ENCODE assay signal across 10 cellular contexts in genomic region chr16:88063201-88063773, GRCh38.
DNase-seq lines count a peak whose midpoint lies in the region; ATAC-seq and TF ChIP-seq lines count a peak whose summit lies in the region.
"Had no signal": no experiment of that assay in that cellular context is flagged by ENCODE, and none has a peak within 500 bp of the region (broad histone marks: within the 10 kb centered on the region; RNA-seq: fewer than 3 reads in every experiment).

No MANE protein-coding gene starts in this region.

- H3K9me3 ChIP-seq in left ventricle myocardium inferior (replicated peaks) (no peaks in the 10 kb centered on the region), gastrocnemius medialis (no peaks in the 10 kb centered on the region)

- no peak for TF ChIP-seq POLR2A in gastrocnemius medialis (IDR thresholded peaks at IDR 0.05)

- peaks cover 26% of the 10 kb centered on the region for H3K36me3 ChIP-seq in left ventricle myocardium inferior
- no peaks in the 10 kb centered on the region for H3K36me3 ChIP-seq in gastrocnemius medialis

- H3K27me3 ChIP-seq in left ventricle myocardium inferior (ENCODE audit: low read depth) (no peaks in the 10 kb centered on the region), gastrocnemius medialis (no peaks in the 10 kb centered on the region)

- H3K27ac ChIP-seq in left ventricle myocardium inferior (replicated peaks) (peak overlapping the region; percentile 73), gastrocnemius medialis (no peak overlapping the region)

- H3K4me1 ChIP-seq in left ventricle myocardium inferior, result peaks cover 22% of the 10 kb centered on the region
- H3K4me1 ChIP-seq in gastrocnemius medialis, result peaks cover 7 to 16% of the 10 kb centered on the region in 2 donors

- in situ Hi-C loops in astrocyte of the cerebellum (cut with HindIII; ENCODE audit: low sequenced_read_pairs) (no loop called here), gastrocnemius medialis (cut with MboI; ENCODE audit: low sequenced_read_pairs in 4 of 4) (no loop called here)

- H3K4me3 ChIP-seq in astrocyte of the cerebellum (ENCODE audit: low read depth, low read length), result no peak overlapping the region
- no peak overlapping the region for H3K4me3 ChIP-seq in left ventricle myocardium inferior
- no peak overlapping the region for H3K4me3 ChIP-seq in gastrocnemius medialis

- peak; percentile 29 to 42 for ATAC-seq in gastrocnemius medialis
- no peak for ATAC-seq in GM21786 (IDR thresholded peaks at IDR 0.05; ENCODE audit: unreplicated experiment)

- peak; percentile 51 for TF ChIP-seq CTCF in astrocyte of the cerebellum (IDR thresholded peaks at IDR 0.05; ENCODE audit: low read depth, low read length, missing control alignments)
- TF ChIP-seq CTCF in left ventricle myocardium inferior (IDR thresholded peaks at IDR 0.05; ENCODE audit: borderline replicate concordance), result peak; percentile 46
- TF ChIP-seq CTCF in gastrocnemius medialis (IDR thresholded peaks at IDR 0.05 in 4 of 5, conservative IDR thresholded peaks at IDR 0.05 in 1 of 5), result no peak

- DNase-seq in EH (ENCODE audit: low read depth) (peak; percentile 92), astrocyte of the cerebellum (ENCODE audit: low read depth) (no peak), left ventricle myocardium inferior (peak; percentile 44), gastrocnemius medialis (no peak), HUDEP-2 (lab: John Stamatoyannopoulos, UW; ENCODE audit: unreplicated experiment in 76 of 76) (no peak), NCI-H526 treated with DMSO at 0.1 percent for 48 hours (lab: John Stamatoyannopoulos, UW) (no peak)
- no peak for DNase-seq in activated CD4-positive, alpha-beta T cell treated with anti-CD3 and anti-CD28 coated beads for 1 hour
- DNase-seq: DMS53, NCI-H1048 had no signal

- intact Hi-C loops in left ventricle myocardium inferior (cut with micrococcal nuclease) (no loop called here), gastrocnemius medialis (cut with DNase I; ENCODE audit: low total_unique reads) (no loop called here)

Comparison
In these comparisons a context has a peak if more than half of its experiments do, and no peak if none do; other contexts are left out.
1. DNase-seq: peak in EH (single experiment) and left ventricle myocardium inferior (single experiment); none in astrocyte of the cerebellum (single experiment), gastrocnemius medialis (0 of 2), HUDEP-2 (0 of 76), NCI-H526 treated with DMSO at 0.1 percent for 48 hours (single experiment) and activated CD4-positive, alpha-beta T cell treated with anti-CD3 and anti-CD28 coated beads for 1 hour (single experiment).
2. CTCF ChIP-seq: peak in astrocyte of the cerebellum (single experiment) and left ventricle myocardium inferior (single experiment); none in gastrocnemius medialis (0 of 5).